ENCODE assay signal across 18 cellular contexts in the genomic region with DNA sequence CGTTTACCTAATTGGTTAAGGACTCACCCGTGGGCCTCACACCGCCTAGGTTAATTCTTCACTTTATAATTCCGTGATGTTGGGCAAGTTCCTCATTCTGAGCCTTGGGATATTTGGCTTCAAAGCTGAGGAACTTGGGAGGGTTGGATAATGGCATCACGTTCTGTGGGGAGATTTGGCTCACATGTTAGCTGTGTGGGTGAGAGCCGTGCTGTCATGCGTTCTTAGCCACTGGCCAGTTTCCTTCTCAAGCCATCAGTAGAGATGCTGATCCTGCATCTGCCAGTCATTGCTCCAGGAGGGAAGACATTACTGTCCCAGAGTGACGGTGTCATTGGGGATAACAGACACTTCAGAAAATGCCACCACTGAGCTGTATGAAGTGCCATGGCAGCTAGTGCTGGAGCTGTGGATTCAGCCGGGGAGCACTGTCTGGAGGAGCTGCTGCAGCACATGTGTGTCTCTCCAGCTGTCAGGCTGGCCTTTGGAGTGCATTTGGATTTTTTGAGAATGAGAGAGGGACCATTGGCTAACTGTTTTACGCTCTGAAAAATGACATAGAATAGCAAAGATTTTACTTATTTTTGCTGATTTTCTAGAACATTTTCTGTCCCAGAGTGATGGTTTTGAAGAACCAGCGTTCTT. TPM values are rescaled to one million over a fixed set of nuclear protein-coding genes. Genes with fewer than 3 reads are reported as not detected.
DNase-seq lines count a peak whose midpoint lies in the region; ATAC-seq, FAIRE-seq and TF ChIP-seq lines count a peak whose summit lies in the region.
"Had no signal": no experiment of that assay in that cellular context is flagged by ENCODE, and none has a peak within 500 bp of the region (broad histone marks: within the 10 kb centered on the region; RNA-seq: fewer than 3 reads in every experiment).

No MANE protein-coding gene starts in this region.

- H3K9me3 Mint-ChIP-seq in astrocyte (ENCODE audit: unreplicated experiment) (no peaks in the 10 kb centered on the region), type B pancreatic cell (no peaks in the 10 kb centered on the region)
- H3K9me3 Mint-ChIP-seq: activated naive CD4-positive, alpha-beta T cell treated with anti-CD3 and anti-CD28 coated beads, Interleukin-2, amount 50 U/mL, for 72 hours had no signal

- H3K9me3 ChIP-seq in right atrium auricular region (no peaks in the 10 kb centered on the region), astrocyte (ENCODE audit: insufficient read depth, low read depth, low read length) (no peaks in the 10 kb centered on the region)
- H3K9me3 ChIP-seq: Caco-2, mucosa of descending colon had no signal

- H3K36me3 ChIP-seq in right atrium auricular region (no peaks in the 10 kb centered on the region), astrocyte (ENCODE audit: insufficient read depth, low read length) (no peaks in the 10 kb centered on the region)
- H3K36me3 ChIP-seq: cardiac muscle cell had no signal

- intact Hi-C loops in Right ventricle myocardium inferior (cut with DNase I): no loop called here

- no peaks in the 10 kb centered on the region for H3K27me3 Mint-ChIP-seq in astrocyte (ENCODE audit: low read depth, unreplicated experiment)
- H3K27me3 Mint-ChIP-seq in type B pancreatic cell: no peaks in the 10 kb centered on the region

- H3K4me3 Mint-ChIP-seq in astrocyte (ENCODE audit: unreplicated experiment): no peak overlapping the region
- H3K4me3 Mint-ChIP-seq in type B pancreatic cell: no peak overlapping the region

- H3K27ac Mint-ChIP-seq in astrocyte (ENCODE audit: unreplicated experiment) (no peak overlapping the region), type B pancreatic cell (peak overlapping the region; percentile 39)

- no peak overlapping the region for H3K4me3 ChIP-seq in right atrium auricular region
- H3K4me3 ChIP-seq in astrocyte (ENCODE audit: insufficient read depth, low read depth, low read length): no peak overlapping the region
- H3K4me3 ChIP-seq: cardiac muscle cell, mucosa of descending colon had no signal

- H3K79me2 ChIP-seq in astrocyte (ENCODE audit: insufficient read depth, low read length): peaks cover 98% of the 10 kb centered on the region

- no peak for TF ChIP-seq CTCF in right atrium auricular region (IDR thresholded peaks at IDR 0.05)
- no peak for TF ChIP-seq CTCF in astrocyte (IDR thresholded peaks at IDR 0.05; ENCODE audit: insufficient read depth, low read depth, low read length)
- no peak for TF ChIP-seq CTCF in type B pancreatic cell (conservative IDR thresholded peaks at IDR 0.05)

- H3K4me1 ChIP-seq in right atrium auricular region (peaks cover 0 to 88% of the 10 kb centered on the region in 2 donors), astrocyte (ENCODE audit: insufficient read depth, low read length) (peaks cover 62% of the 10 kb centered on the region)
- H3K4me1 ChIP-seq: Caco-2 had no signal

- DNase-seq in Right ventricle myocardium inferior (ENCODE audit: missing footprints) (no peak), right atrium auricular region (ENCODE audit: low spot score) (no peak), astrocyte (ENCODE audit: low read depth) (no peak), medulla oblongata (ENCODE audit: extremely low spot score) (peak; percentile 34), type B pancreatic cell (ENCODE audit: extremely low spot score, unreplicated experiment) (no peak), ecto neural progenitor cell (ENCODE audit: low spot score) (no peak), activated gamma-delta T cell (lab: John Stamatoyannopoulos, UW) (no peak)
- no peak for DNase-seq in stimulated activated CD8-positive, alpha-beta memory T cell treated with anti-CD3 and anti-CD28 coated beads, Interleukin-4, amount 100 ng/mL, for 48 hours
- DNase-seq: ACHN, Caco-2, mucosa of descending colon, NCI-H2029 treated with DMSO at 0.1 percent for 48 hours, NCI-H748 treated with DMSO at 0.1 percent for 48 hours had no signal

- H3K36me3 Mint-ChIP-seq in astrocyte (ENCODE audit: low read depth, unreplicated experiment) (no peaks in the 10 kb centered on the region), type B pancreatic cell (no peaks in the 10 kb centered on the region)

- H3K27me3 ChIP-seq in right atrium auricular region (no peaks in the 10 kb centered on the region), astrocyte (ENCODE audit: insufficient read depth, low read length) (no peaks in the 10 kb centered on the region)
- H3K27me3 ChIP-seq: cardiac muscle cell had no signal

- no peak overlapping the region for H2AFZ ChIP-seq in astrocyte (ENCODE audit: low read depth, low read length)

- peak; percentile 17 for ATAC-seq in Right ventricle myocardium inferior
- ATAC-seq: activated CD4-positive, CD25-positive, alpha-beta regulatory T cell treated with anti-CD3 and anti-CD28 coated beads, Interleukin-2, amount 50 U/mL, for 24 hours; activated naive CD4-positive, alpha-beta T cell treated with anti-CD3 and anti-CD28 coated beads, Interleukin-2, amount 50 U/mL, for 72 hours; mucosa of descending colon had no signal

- FAIRE-seq in astrocyte (lab: Jason Lieb, UNC): no peak
- FAIRE-seq: endometrium, keratinocyte had no signal

- H4K20me1 ChIP-seq in astrocyte (ENCODE audit: insufficient read depth, low read length): peaks cover 81% of the 10 kb centered on the region

- H3K9ac ChIP-seq in astrocyte (ENCODE audit: low read length): no peak overlapping the region

- H3K27ac ChIP-seq in right atrium auricular region (no peak overlapping the region), astrocyte (ENCODE audit: low read depth, low read length) (peak overlapping the region; percentile 68)
- H3K27ac ChIP-seq: cardiac muscle cell had no signal

- no peak overlapping the region for H3K4me2 ChIP-seq in astrocyte (ENCODE audit: low read length)

- peaks cover 61% of the 10 kb centered on the region for H3K4me1 Mint-ChIP-seq in astrocyte (ENCODE audit: low read depth, unreplicated experiment)
- peaks cover 35% of the 10 kb centered on the region for H3K4me1 Mint-ChIP-seq in type B pancreatic cell (ENCODE audit: unreplicated experiment)

RNA-seq across cellular contexts. Expression of a gene that starts 16.5 kb away (rescaled TPM):
- 63.1 TPM for total RNA-seq in Right ventricle myocardium inferior
- total RNA-seq in right atrium auricular region: 10 to 100 TPM; 47.9 to 48.9 TPM
- 172 and 173 TPM in 2 replicates for total RNA-seq in astrocyte
- 79.8 and 95.5 TPM in 2 replicates for total RNA-seq in type B pancreatic cell (ENCODE audit: low replicate concordance)
